In genomic region chr10:96665306-96665705, GRCh38 we compare ENCODE assay signal across 15 cellular contexts. TPM values are rescaled to one million over a fixed set of nuclear protein-coding genes. Genes with fewer than 3 reads are reported as not detected.
DNase-seq lines count a peak whose midpoint lies in the region; ATAC-seq, FAIRE-seq and TF ChIP-seq lines count a peak whose summit lies in the region.
"Had no signal": no experiment of that assay in that cellular context is flagged by ENCODE, and none has a peak within 500 bp of the region (broad histone marks: within the 10 kb centered on the region; RNA-seq: fewer than 3 reads in every experiment).

No MANE protein-coding gene starts in this region.

- TF ChIP-seq CTCF in foreskin fibroblast (IDR thresholded peaks at IDR 0.05; ENCODE audit: low read depth, low read length) (no peak), breast epithelium (IDR thresholded peaks at IDR 0.05) (no peak)

- no peaks in the 10 kb centered on the region for H3K27me3 ChIP-seq in breast epithelium
- H3K27me3 ChIP-seq: left lung had no signal

- H3K36me3 Mint-ChIP-seq in stimulated activated effector memory CD8-positive, alpha-beta T cell treated with anti-CD3 and anti-CD28 coated beads, Interleukin-12 subunit alpha, Interleukin-12 subunit beta, amount 100 ng/mL, for 72 hours: peaks cover 8% of the 10 kb centered on the region
- H3K36me3 Mint-ChIP-seq: brain had no signal

- no peak overlapping the region for H3K27ac ChIP-seq in breast epithelium
- H3K27ac ChIP-seq: left lung had no signal

- peaks cover 50% of the 10 kb centered on the region for H3K4me1 Mint-ChIP-seq in stimulated activated effector memory CD8-positive, alpha-beta T cell treated with anti-CD3 and anti-CD28 coated beads, Interleukin-12 subunit alpha, Interleukin-12 subunit beta, amount 100 ng/mL, for 72 hours
- H3K4me1 Mint-ChIP-seq: brain, nephron had no signal

- no peak for FAIRE-seq in RCC 7860 (lab: Jason Lieb, UNC)

- H3K36me3 ChIP-seq in breast epithelium: no peaks in the 10 kb centered on the region

- TF ChIP-seq POLR2A in breast epithelium (IDR thresholded peaks at IDR 0.05): no peak

- ATAC-seq in stimulated activated effector memory CD8-positive, alpha-beta T cell treated with anti-CD3 and anti-CD28 coated beads, Interleukin-12 subunit alpha, Interleukin-12 subunit beta, amount 100 ng/mL, for 72 hours: peak; percentile 42
- ATAC-seq: HCT116, left lung, sciatic nerve had no signal

- H3K9me3 Mint-ChIP-seq in stimulated activated effector memory CD8-positive, alpha-beta T cell treated with anti-CD3 and anti-CD28 coated beads, Interleukin-12 subunit alpha, Interleukin-12 subunit beta, amount 100 ng/mL, for 72 hours: no peaks in the 10 kb centered on the region
- H3K9me3 Mint-ChIP-seq: nephron had no signal

- no peaks in the 10 kb centered on the region for H3K4me1 ChIP-seq in breast epithelium

- intact Hi-C loops in breast epithelium (cut with DNase I; ENCODE audit: low total_unique reads): no loop called here

- H3K4me3 Mint-ChIP-seq in stimulated activated effector memory CD8-positive, alpha-beta T cell treated with anti-CD3 and anti-CD28 coated beads, Interleukin-12 subunit alpha, Interleukin-12 subunit beta, amount 100 ng/mL, for 72 hours: peak overlapping the region; percentile 30
- H3K4me3 Mint-ChIP-seq: brain, nephron had no signal

- H3K27ac Mint-ChIP-seq in stimulated activated effector memory CD8-positive, alpha-beta T cell treated with anti-CD3 and anti-CD28 coated beads, Interleukin-12 subunit alpha, Interleukin-12 subunit beta, amount 100 ng/mL, for 72 hours: no peak overlapping the region
- H3K27ac Mint-ChIP-seq: brain, nephron had no signal

- H3K4me3 ChIP-seq in foreskin fibroblast (ENCODE audit: low read depth in 1 of 2, low read length in 2 of 2): no peak overlapping the region
- no peak overlapping the region for H3K4me3 ChIP-seq in breast epithelium
- H3K4me3 ChIP-seq: left lung had no signal

- H3K9me3 ChIP-seq in breast epithelium: no peaks in the 10 kb centered on the region
- H3K9me3 ChIP-seq: left lung had no signal

- DNase-seq in EH (ENCODE audit: low read depth): peak; percentile 81
- peak; percentile 9 for DNase-seq in RCC 7860 (ENCODE audit: low spot score)
- peak; percentile 8 to 18 for DNase-seq in foreskin fibroblast
- DNase-seq in stimulated activated effector memory CD8-positive, alpha-beta T cell treated with anti-CD3 and anti-CD28 coated beads, Interleukin-12 subunit alpha, Interleukin-12 subunit beta, amount 100 ng/mL, for 72 hours (ENCODE audit: low spot score in 2 of 2): no peak
- DNase-seq in NCI-H128 (lab: John Stamatoyannopoulos, UW; ENCODE audit: unreplicated experiment): no peak
- DNase-seq in breast epithelium (ENCODE audit: low spot score in 2 of 2): no peak
- no peak for DNase-seq in dermis blood vessel endothelial cell
- DNase-seq: activated CD4-positive, alpha-beta T cell treated with anti-CD3 and anti-CD28 coated beads, Interleukin-2, amount 50 U/mL, for 48 hours; left lung; NK-92 treated with Interleukin-12 subunit alpha and Interleukin-12 subunit beta, amount 100 ng/mL, for 24 hours; stimulated activated naive CD8-positive, alpha-beta T cell treated with anti-CD3 and anti-CD28 coated beads, Interleukin-15, Interleukin-2, amounts not matched to agents 100 U/mL and 50 U/mL, for 24 hours had no signal

RNA-seq across cellular contexts. Expression of gene PIK3AP1, which starts 55.0 kb away (rescaled TPM):
- total RNA-seq in breast epithelium (10 to 100 TPM in 2 of 3 donors, 1 to 10 TPM in 1; 9.8 to 26.9 (median 14.2) TPM), dermis blood vessel endothelial cell (0.14 TPM in 1 of 2 replicates, not detected in the other)

Comparison
In these comparisons a context has a peak if more than half of its experiments do, and no peak if none do; other contexts are left out.
1. DNase-seq: peak in EH (single experiment), RCC 7860 (single experiment) and foreskin fibroblast (2 of 2); none in stimulated activated effector memory CD8-positive, alpha-beta T cell treated with anti-CD3 and anti-CD28 coated beads, Interleukin-12 subunit alpha, Interleukin-12 subunit beta, amount 100 ng/mL, for 72 hours (0 of 2), NCI-H128 (single experiment), breast epithelium (0 of 2) and dermis blood vessel endothelial cell (single experiment).